In genomic region chr15:44719293-44719999, GRCh38 we compare ENCODE assay signal across 8 cellular contexts. TPM values are rescaled to one million over a fixed set of nuclear protein-coding genes. Genes with fewer than 3 reads are reported as not detected.
DNase-seq lines count a peak whose midpoint lies in the region; ATAC-seq and TF ChIP-seq lines count a peak whose summit lies in the region.

No MANE protein-coding gene starts in this region.

- DNase-seq in activated naive CD4-positive, alpha-beta T cell treated with Interleukin-2 at 50 U/mL for 16 hours, result peak; percentile 62
- DNase-seq in activated naive CD4-positive, alpha-beta T cell (lab: John Stamatoyannopoulos, UW), result no peak
- DNase-seq in T-helper 1 cell (peak in 4 of 5 donors; percentile 36 to 82 (median 48)), fibroblast of gingiva (ENCODE audit: low read depth) (peak; percentile 33), upper lobe of left lung (no peak), DMS153 (lab: John Stamatoyannopoulos, UW) (no peak), NCI-H345 (lab: John Stamatoyannopoulos, UW) (no peak)

- H3K9me3 ChIP-seq in upper lobe of left lung, result no peaks in the 10 kb centered on the region

- TF ChIP-seq POLR2A in upper lobe of left lung (IDR thresholded peaks at IDR 0.05), result no peak

- peak; percentile 35 for ATAC-seq in HG03064 (IDR thresholded peaks at IDR 0.05; ENCODE audit: low read depth, unreplicated experiment)
- ATAC-seq in upper lobe of left lung (ENCODE audit: low FRiP score in 2 of 2), result no peak

- H3K27ac ChIP-seq in upper lobe of left lung, result peak overlapping the region in 3 of 4 donors; percentile 27 to 58 (median 46)

- no peak for TF ChIP-seq EP300 in upper lobe of left lung (IDR thresholded peaks at IDR 0.05)

- H3K36me3 ChIP-seq in upper lobe of left lung, result peaks cover 36 to 60% (median 42%) of the 10 kb centered on the region in 4 donors

- TF ChIP-seq CTCF in upper lobe of left lung (IDR thresholded peaks at IDR 0.05), result no peak

- H3K4me1 ChIP-seq in upper lobe of left lung, result peaks cover 24 to 53% (median 43%) of the 10 kb centered on the region in 4 donors

- 67% methylated on average over 4 of the region's 4 CpGs for WGBS in upper lobe of left lung, 2 donors

- no peak overlapping the region for H3K4me3 ChIP-seq in upper lobe of left lung

- no peaks in the 10 kb centered on the region for H3K27me3 ChIP-seq in upper lobe of left lung

RNA-seq across cellular contexts. Expression of gene B2M, which starts 8.1 kb away (rescaled TPM):
- 1,000 to 10,000 TPM in 5 of 6 donors, 100 to 1,000 TPM in 1; 963 to 7,115 (median 3,598) TPM for total RNA-seq in upper lobe of left lung

RNA-seq across cellular contexts. Expression of gene PATL2, which starts 8.3 kb away (rescaled TPM):
- total RNA-seq in upper lobe of left lung, result 10 to 100 TPM in 2 of 6 donors, 1 to 10 TPM in 4; 2.6 to 30.4 (median 7.8) TPM

RNA-seq across cellular contexts. Expression of gene TRIM69, which starts 16.9 kb away (rescaled TPM):
- 10 to 100 TPM; 10.3 to 29.3 (median 18.3) TPM for total RNA-seq in upper lobe of left lung

RNA-seq across cellular contexts. Expression of gene SPG11, which starts 56.0 kb away (rescaled TPM):
- 100 to 1,000 TPM in 3 of 6 donors, 10 to 100 TPM in 3; 81.6 to 161 (median 97.4) TPM for total RNA-seq in upper lobe of left lung

Comparison
In these comparisons a context has a peak if more than half of its experiments do, and no peak if none do; other contexts are left out.
1. DNase-seq: peak in activated naive CD4-positive, alpha-beta T cell treated with Interleukin-2 at 50 U/mL for 16 hours (single experiment), T-helper 1 cell (4 of 5) and fibroblast of gingiva (single experiment); none in activated naive CD4-positive, alpha-beta T cell (0 of 4), upper lobe of left lung (0 of 2), DMS153 (single experiment) and NCI-H345 (single experiment).